In genomic region chr1:18941221-18942141, GRCh38 we compare ENCODE assay signal across 1 cellular context.
TF ChIP-seq lines count a peak whose summit lies in the region.

No MANE protein-coding gene starts in this region.

TF ChIP-seq in HepG2, 621 proteins besides CTCF, POLR2A, EP300 and RAD21 (continued from another document and continues in another):
- TF ChIP-seq HCFC1 (IDR thresholded peaks at IDR 0.05; ENCODE audit: low read depth, low read length): no peak
- peak; percentile 75 for TF ChIP-seq ZNF687 (CRISPR knock-in tag; IDR thresholded peaks at IDR 0.05)
- 0 out of 2 replicates have a peak, but pooled peaks have one; percentile 16 for TF ChIP-seq TBX2 (CRISPR knock-in tag; IDR thresholded peaks at IDR 0.05; ENCODE audit: borderline replicate concordance)
- no peak for TF ChIP-seq ZNF615 (CRISPR knock-in tag; IDR thresholded peaks at IDR 0.05; ENCODE audit: borderline replicate concordance)
- peak; percentile 52; the same call in 1 of the 2 replicates for TF ChIP-seq GATAD2A (CRISPR knock-in tag; IDR thresholded peaks at IDR 0.05)
- no peak for TF ChIP-seq KAT7 (CRISPR knock-in tag; IDR thresholded peaks at IDR 0.05; ENCODE audit: borderline replicate concordance)
- TF ChIP-seq MTF2 (CRISPR knock-in tag; IDR thresholded peaks at IDR 0.05; ENCODE audit: borderline replicate concordance): no peak
- TF ChIP-seq ZNF740 (CRISPR knock-in tag; IDR thresholded peaks at IDR 0.05): peak; percentile 61; the same call in 1 of the 2 replicates
- no peak for TF ChIP-seq SUZ12 (IDR thresholded peaks at IDR 0.05; ENCODE audit: low read depth, low read length)
- no peak for TF ChIP-seq THAP9 (CRISPR knock-in tag; IDR thresholded peaks at IDR 0.05; ENCODE audit: borderline replicate concordance)
- TF ChIP-seq SNAPC5 (CRISPR knock-in tag; IDR thresholded peaks at IDR 0.05; ENCODE audit: borderline replicate concordance): no peak
- TF ChIP-seq RCOR2 (CRISPR knock-in tag; IDR thresholded peaks at IDR 0.05): 0 out of 2 replicates have a peak, but pooled peaks have one; percentile 14
- TF ChIP-seq ZNF556 (CRISPR knock-in tag; IDR thresholded peaks at IDR 0.05; ENCODE audit: borderline replicate concordance): no peak
- TF ChIP-seq FOXP4 (CRISPR knock-in tag; IDR thresholded peaks at IDR 0.05): 0 out of 2 replicates have a peak, but pooled peaks have one; percentile 13
- 0 out of 2 replicates have a peak, but pooled peaks have one; percentile 33 for TF ChIP-seq ZNF274 (CRISPR knock-in tag; IDR thresholded peaks at IDR 0.05)
- TF ChIP-seq ZBTB26 (CRISPR knock-in tag; IDR thresholded peaks at IDR 0.05; ENCODE audit: borderline replicate concordance): no peak
- peak; percentile 77; the same call in 1 of the 2 replicates for TF ChIP-seq THAP7 (CRISPR knock-in tag; IDR thresholded peaks at IDR 0.05)
- TF ChIP-seq SRY (CRISPR knock-in tag; IDR thresholded peaks at IDR 0.05): no peak
- peak; percentile 91 for TF ChIP-seq ZNF768 (CRISPR knock-in tag; IDR thresholded peaks at IDR 0.05)
- TF ChIP-seq CSRNP1 (CRISPR knock-in tag; IDR thresholded peaks at IDR 0.05): peak; percentile 75; the same call in 1 of the 2 replicates
- no peak for TF ChIP-seq TBL1XR1 (IDR thresholded peaks at IDR 0.05; ENCODE audit: borderline replicate concordance, low read length, partially characterized antibody)
- no peak for TF ChIP-seq EHMT2 (IDR thresholded peaks at IDR 0.05; ENCODE audit: borderline replicate concordance, low read depth, low read length)
- no peak for TF ChIP-seq ZNF577 (CRISPR knock-in tag; IDR thresholded peaks at IDR 0.05; ENCODE audit: borderline replicate concordance, low read depth)
- 0 out of 2 replicates have a peak, but pooled peaks have one; percentile 18 for TF ChIP-seq MAX (IDR thresholded peaks at IDR 0.05)
- no peak for TF ChIP-seq DNMT3B (CRISPR knock-in tag; conservative IDR thresholded peaks at IDR 0.05)
- peak; percentile 84; the same call in 1 of the 2 replicates for TF ChIP-seq ZBTB21 (CRISPR knock-in tag; IDR thresholded peaks at IDR 0.05)
- peak; percentile 59; the same call in 1 of the 2 replicates for TF ChIP-seq ZBTB4 (CRISPR knock-in tag; IDR thresholded peaks at IDR 0.05; ENCODE audit: borderline replicate concordance)
- TF ChIP-seq CHD4 (IDR thresholded peaks at IDR 0.05; ENCODE audit: borderline replicate concordance, low read length): peak; percentile 14; the same call in 1 of the 2 replicates
- TF ChIP-seq PATZ1 (CRISPR knock-in tag; IDR thresholded peaks at IDR 0.05): no peak
- no peak for TF ChIP-seq ZBTB37 (CRISPR knock-in tag; IDR thresholded peaks at IDR 0.05)
- TF ChIP-seq ZFP36L1 (CRISPR knock-in tag; IDR thresholded peaks at IDR 0.05): no peak
